ENCODE assay signal across 8 cellular contexts in genomic region chr4:24912252-24913098, GRCh38. TPM values are rescaled to one million over a fixed set of nuclear protein-coding genes. Genes with fewer than 3 reads are reported as not detected.
A peak's percentile ranks its signal among the peaks of the same experiment; 100 is the strongest.
DNase-seq lines count a peak whose midpoint lies in the region; ATAC-seq, FAIRE-seq and TF ChIP-seq lines count a peak whose summit lies in the region.

Gene CCDC149 (minus strand): TSS chr4:24913042. CDS start chr4:24912864, 178 bp downstream.

- intact Hi-C loops in lower leg skin (cut with DNase I; ENCODE audit: low total_unique reads) = no loop called here

- no peak within 1 kb of the TSS for H3K23ac ChIP-seq in H1 (ENCODE audit: insufficient read length)

- no peak within 1 kb of the TSS; the same call in 1 of the 2 replicates for H2BK15ac ChIP-seq in H1 (ENCODE audit: low read length)

- H2BK12ac ChIP-seq in H1 (ENCODE audit: low read depth, low read length) = peak within 1 kb of the TSS; percentile 20; the same call in 1 of the 2 replicates

- peak within 1 kb of the TSS; percentile 15 for H3K27ac ChIP-seq in RWPE2 (ENCODE audit: poor library complexity, severe bottlenecking)
- peak within 1 kb of the TSS; percentile 70 for H3K27ac ChIP-seq in H1 (ENCODE audit: low read depth, low read length)
- peak within 1 kb of the TSS; percentile 82 for H3K27ac ChIP-seq in stomach smooth muscle (ENCODE audit: low read length)

- TF ChIP-seq POLR2A in H1 (IDR thresholded peaks at IDR 0.05; ENCODE audit: control extremely low read depth in 1 of 2, low read depth in 2 of 2, low read length in 2 of 2) (peak in 1 of 2 experiments; percentile 53; a peak in 2 of 3 replicates), lower leg skin (IDR thresholded peaks at IDR 0.05) (no peak)

- POLR2A ChIA-PET in H1 (lab: Charles Lee; ENCODE audit: partially characterized antibody) = interaction anchor here (1.0 to 1.7 kb wide), 4 partner anchors 28 to 437 kb away, joined by 3 to 5 read pairs (median 3); no protein-coding TSS in a partner anchor

- H2AK5ac ChIP-seq in H1 (ENCODE audit: low read depth, low read length) = no peak within 1 kb of the TSS

- 6% methylated on average over 29 of the region's 88 CpGs; no CpG with 5 or more reads in 1 of the 2 experiments for WGBS in H1 (ENCODE audit: extremely low coverage in 1 of 2, insufficient coverage in 1 of 2, insufficient read length in 1 of 2, insufficient replicate concordance in 2 of 2, low coverage in 1 of 2, low lambda C conversion rate in 2 of 2, missing lambda C conversion rate in 1 of 2), 2 experiments
- 4 to 5% methylated on average over 43 to 56 of the region's 88 CpGs for WGBS in lower leg skin, 2 donors

- no peak within 1 kb of the TSS for H2BK20ac ChIP-seq in H1 (ENCODE audit: low read length)

- no peaks in the 10 kb centered on the region for H3K9me3 ChIP-seq in RWPE2 (ENCODE audit: severe bottlenecking)
- peaks cover 13 to 18% of the 10 kb centered on the region in 2 experiments; a peak in 3 of 4 replicates for H3K9me3 ChIP-seq in H1 (ENCODE audit: insufficient read depth in 2 of 2, low read depth in 1 of 2, low read length in 1 of 2)
- H3K9me3 ChIP-seq in stomach smooth muscle (ENCODE audit: control insufficient read depth in 2 of 2, low read length in 2 of 2) = no peaks in the 10 kb centered on the region

- peak within 1 kb of the TSS; percentile 52 for H4K91ac ChIP-seq in H1 (replicated peaks; ENCODE audit: insufficient read length, low read length)

- TF ChIP-seq RAD21 in Ishikawa (IDR thresholded peaks at IDR 0.05; ENCODE audit: low read depth) = peak; percentile 5; the same call in 1 of the 2 replicates
- peak in 1 of 2 experiments; percentile 1; a peak in 1 of 4 replicates for TF ChIP-seq RAD21 in H1 (IDR thresholded peaks at IDR 0.05 in 1 of 2, conservative IDR thresholded peaks at IDR 0.05 in 1 of 2; ENCODE audit: low read depth in 2 of 2, low read length in 2 of 2)

- peaks cover 2% of the 10 kb centered on the region; the same call in 1 of the 2 replicates for H3K23me2 ChIP-seq in H1 (ENCODE audit: low read depth, low read length)

- ATAC-seq in RWPE2 (ENCODE audit: low read depth) = peak; percentile 84
- no peak for ATAC-seq in GM19452 (IDR thresholded peaks at IDR 0.05; ENCODE audit: unreplicated experiment)

- no peak within 1 kb of the TSS for H3K4ac ChIP-seq in H1 (replicated peaks; ENCODE audit: insufficient read length, low read depth, low read length)

- TF ChIP-seq EP300 in Ishikawa (IDR thresholded peaks at IDR 0.05; ENCODE audit: borderline replicate concordance) (no peak), H1 (IDR thresholded peaks at IDR 0.05; ENCODE audit: borderline replicate concordance in 1 of 2, low read depth in 2 of 2, low read length in 2 of 2) (no peak)

- H4K8ac ChIP-seq in H1 (ENCODE audit: extremely low read depth, insufficient read depth, low read length) = peak within 1 kb of the TSS; percentile 88

- TF ChIP-seq CTCF in RWPE2 (IDR thresholded peaks at IDR 0.05; ENCODE audit: poor library complexity, severe bottlenecking) = peak; percentile 22
- peak in 1 of 3 experiments; percentile 6; a peak in 2 of 4 replicates for TF ChIP-seq CTCF in H1 (IDR thresholded peaks at IDR 0.05; ENCODE audit: control extremely low read depth in 1 of 3, insufficient read depth in 1 of 3, low read depth in 1 of 3, low read length in 3 of 3)
- TF ChIP-seq CTCF in lower leg skin (IDR thresholded peaks at IDR 0.05) = no peak

- H3K14ac ChIP-seq in H1 (ENCODE audit: insufficient read length) = no peak within 1 kb of the TSS

- H3K36me3 ChIP-seq in RWPE2 (ENCODE audit: low read depth) (no peaks in the 10 kb centered on the region), H1 (ENCODE audit: control insufficient read depth in 2 of 4, insufficient read depth in 4 of 4, low read length in 3 of 4) (peaks cover 3 to 23% (median 13%) of the 10 kb centered on the region in 4 experiments; a peak in 5 of 8 replicates), stomach smooth muscle (ENCODE audit: control insufficient read depth in 2 of 2, insufficient read depth in 2 of 2, low read length in 2 of 2) (peaks cover 12 to 22% of the 10 kb centered on the region in 2 donors)

- peak within 1 kb of the TSS; percentile 72 to 80 for H3K4me2 ChIP-seq in H1 (ENCODE audit: insufficient read depth in 1 of 2, low read depth in 2 of 2, low read length in 2 of 2)

- CTCF ChIA-PET in H1 (lab: Charles Lee; ENCODE audit: partially characterized antibody) = interaction anchor here (1.0 kb wide), 1 partner anchor 120 kb away, joined by 3 read pairs; no protein-coding TSS in a partner anchor

- H3K79me1 ChIP-seq in H1 (ENCODE audit: low read depth, low read length) = no peaks in the 10 kb centered on the region

- FAIRE-seq in H1 (lab: Jason Lieb, UNC) = no peak

- no peaks in the 10 kb centered on the region for H3K27me3 ChIP-seq in RWPE2 (ENCODE audit: insufficient read depth, poor library complexity, severe bottlenecking)
- peaks cover 0 to 17% (median 6%) of the 10 kb centered on the region in 4 experiments; a peak in 5 of 7 replicates for H3K27me3 ChIP-seq in H1 (replicated peaks in 1 of 4; ENCODE audit: control insufficient read depth in 3 of 4, extremely low read depth in 1 of 4, insufficient read depth in 3 of 4, low read length in 3 of 4)
- H3K27me3 ChIP-seq in stomach smooth muscle (ENCODE audit: control insufficient read depth in 1 of 2, insufficient read depth in 2 of 2, low read length in 2 of 2) = no peaks in the 10 kb centered on the region

- H2AFZ ChIP-seq in H1 (ENCODE audit: low read length) = peak within 1 kb of the TSS; percentile 98

- H3K18ac ChIP-seq in H1 (ENCODE audit: extremely low read depth, low read length) = no peak within 1 kb of the TSS

- H2BK120ac ChIP-seq in H1 (replicated peaks; ENCODE audit: low read depth, low read length) = peak within 1 kb of the TSS; percentile 18

- H3K4me1 ChIP-seq in RWPE2 (ENCODE audit: insufficient read depth, poor library complexity, severe bottlenecking) (no peaks in the 10 kb centered on the region), H1 (replicated peaks in 1 of 4; ENCODE audit: control insufficient read depth in 3 of 4, insufficient read depth in 4 of 4, low read length in 3 of 4) (peaks cover 7 to 14% (median 11%) of the 10 kb centered on the region in 4 experiments), stomach smooth muscle (ENCODE audit: control insufficient read depth, insufficient read depth, low read length) (peaks cover 15% of the 10 kb centered on the region)

- no peak within 1 kb of the TSS for H3K56ac ChIP-seq in H1 (replicated peaks; ENCODE audit: insufficient read length, low read depth, low read length)

- H4K20me1 ChIP-seq in H1 (replicated peaks in 1 of 2; ENCODE audit: control insufficient read depth in 1 of 2, insufficient read depth in 2 of 2, low read length in 2 of 2) = no peaks in the 10 kb centered on the region

- DNase-seq in DMS 273 treated with DMSO at 0.1 percent for 48 hours (lab: John Stamatoyannopoulos, UW) (peak; percentile 33), RWPE2 (ENCODE audit: low spot score) (peak; percentile 71), H1 (ENCODE audit: low read depth in 1 of 2, low spot score in 2 of 2) (peak; percentile 53 to 79), lower leg skin (ENCODE audit: low spot score in 2 of 2) (peak in 1 of 2 donors; percentile 89), HT-29 (ENCODE audit: low spot score) (no peak)

- H3K79me2 ChIP-seq in H1 (ENCODE audit: control insufficient read depth in 1 of 2, insufficient read depth in 2 of 2, low read length in 2 of 2) = no peaks in the 10 kb centered on the region

- H3K9ac ChIP-seq in H1 (replicated peaks in 1 of 4; ENCODE audit: extremely low read depth in 1 of 4, low read depth in 3 of 4, low read length in 3 of 4) (peak within 1 kb of the TSS; percentile 54 to 92 (median 61); a peak in 6 of 7 replicates), stomach smooth muscle (ENCODE audit: low read length in 2 of 2) (peak within 1 kb of the TSS; percentile 89)

- peak within 1 kb of the TSS; percentile 41 for H4K5ac ChIP-seq in H1 (ENCODE audit: insufficient read length, low read depth, low read length)

- H2BK5ac ChIP-seq in H1 (ENCODE audit: low read depth, low read length) = no peak within 1 kb of the TSS

- H3K4me3 ChIP-seq in RWPE2 (ENCODE audit: severe bottlenecking) (peak within 1 kb of the TSS; percentile 97), H1 (ENCODE audit: extremely low read depth in 1 of 4, insufficient read depth in 2 of 4, low read depth in 3 of 4, low read length in 4 of 4) (peak within 1 kb of the TSS; percentile 37 to 63 (median 42)), lower leg skin (ENCODE audit: low read depth, poor library complexity, severe bottlenecking) (peak within 1 kb of the TSS; percentile 61), stomach smooth muscle (ENCODE audit: low read length in 2 of 2) (peak within 1 kb of the TSS; percentile 74 to 86)

TF ChIP-seq in Ishikawa, 13 proteins besides CTCF, POLR2A, EP300 and RAD21 (continues in another document):
- TF ChIP-seq ZBTB7A (IDR thresholded peaks at IDR 0.05; ENCODE audit: low read depth) (peak; percentile 53; the same call in 1 of the 2 replicates), FOXM1 (IDR thresholded peaks at IDR 0.05; ENCODE audit: borderline replicate concordance, low read depth) (no peak), YY1 (IDR thresholded peaks at IDR 0.05; ENCODE audit: low read depth) (0 out of 2 replicates have a peak, but pooled peaks have one; percentile 41), TEAD4 (IDR thresholded peaks at IDR 0.05) (no peak), TAF1 (IDR thresholded peaks at IDR 0.05; ENCODE audit: low read depth) (peak; percentile 61; the same call in 1 of the 2 replicates)

TF ChIP-seq in H1, 55 proteins besides CTCF, POLR2A, EP300 and RAD21 (continues in another document):
- TF ChIP-seq MAX (IDR thresholded peaks at IDR 0.05) = peak; percentile 97

RNA-seq across cellular contexts. Expression of gene CCDC149, which starts in this region (rescaled TPM):
- total RNA-seq in H1 (2021; fragmentation: NEBNext Ultra II Directional; extraction: Animal tissue kit (Norgen Biotek cat#: 25700)) = 5.6 and 5.8 TPM in 2 replicates
- polyA plus RNA-seq in H1 (2011; rRNA removed) = 1.8 and 2.2 TPM in 2 replicates
- 4.3 TPM for polyA plus RNA-seq in H1 (2011; cell fraction: cytosol; rRNA removed)
- polyA plus RNA-seq in H1 (2011; cell fraction: nucleus; rRNA removed) = 6.1 TPM
- polyA plus RNA-seq in H1 (2012, experiment 1 of 2) = 4.0 to 5.0 TPM (median 4.6 TPM) in 4 replicates
- 0.66 TPM for polyA plus RNA-seq in H1 (2012, experiment 2 of 2)
- polyA plus RNA-seq in H1 (2013, experiment 1 of 2) = 2.4 TPM
- 2.4 TPM for polyA plus RNA-seq in H1 (2013, experiment 2 of 2)
- 3.5 and 5.3 TPM in 2 replicates for polyA minus RNA-seq in H1 (2011; rRNA and poly(A)+ RNA removed)
- 4.6 TPM for polyA minus RNA-seq in H1 (2011; cell fraction: cytosol; rRNA and poly(A)+ RNA removed)
- 8.3 TPM for polyA minus RNA-seq in H1 (2011; cell fraction: nucleus; rRNA and poly(A)+ RNA removed)
- 10 to 100 TPM in 2 of 4 donors, 1 to 10 TPM in 2; 6.2 to 12.5 (median 11.2) TPM for total RNA-seq in lower leg skin
- total RNA-seq in HT-29 (2014; rRNA removed; shearing (Covaris generic)) = 0.34 and 0.92 TPM in 2 replicates

Comparison
In these comparisons a context has a peak if more than half of its experiments do, and no peak if none do; other contexts are left out.
1. H3K27ac ChIP-seq: peak in every context shown above with its lines; median percentile 82 in stomach smooth muscle; 70 in H1; 15 in RWPE2.
2. H3K4me3 ChIP-seq: peak in every context shown above with its lines; median percentile 97 in RWPE2; 80 in stomach smooth muscle; 61 in lower leg skin; 42 in H1.